Comparison of ENCODE assay signal across 24 cellular contexts in genomic region chr2:216594081-216594480, GRCh38. TPM values are rescaled to one million over a fixed set of nuclear protein-coding genes. Genes with fewer than 3 reads are reported as not detected.
DNase-seq lines count a peak whose midpoint lies in the region; ATAC-seq, FAIRE-seq and TF ChIP-seq lines count a peak whose summit lies in the region.
"Had no signal": no experiment of that assay in that cellular context is flagged by ENCODE, and none has a peak within 500 bp of the region (broad histone marks: within the 10 kb centered on the region; RNA-seq: fewer than 3 reads in every experiment).

No MANE protein-coding gene starts in this region.

- H4K8ac ChIP-seq in IMR-90 (ENCODE audit: low read depth in 2 of 2, low read length in 2 of 2), result no peak overlapping the region

- no peak overlapping the region for H2BK15ac ChIP-seq in IMR-90 (ENCODE audit: low read depth, low read length)

- no CpG with 5 or more reads among the region's 1 CpG for WGBS in IMR-90 (ENCODE audit: extremely low coverage in 2 of 2, insufficient read length in 1 of 2), 2 experiments
- 13% methylated on average over 1 of the region's 1 CpG for WGBS in HepG2 (ENCODE audit: low lambda C conversion rate)
- 79 to 91% (median 87%) methylated on average over 1 of the region's 1 CpG for WGBS in spleen, 5 donors

- CTCF ChIA-PET in IMR-90 (lab: Yijun Ruan, JAX), result no interaction called here
- CTCF ChIA-PET in HepG2 (lab: Yijun Ruan, JAX; ENCODE audit: low intra/inter-chr PET ratio, low total read pairs), result no interaction called here

- H3K9me1 ChIP-seq in IMR-90 (ENCODE audit: insufficient read depth, low read length), result peaks cover 7% of the 10 kb centered on the region; the same call in 1 of the 2 replicates

- H3K9ac ChIP-seq in IMR-90 (ENCODE audit: low read depth, low read length) (no peak overlapping the region), adipocyte (ENCODE audit: low read length) (no peak overlapping the region), HepG2 (ENCODE audit: insufficient read depth, low read depth, low read length) (no peak overlapping the region)
- H3K9ac ChIP-seq: GM23248 had no signal

- H3K4me3 ChIP-seq in IMR-90 (ENCODE audit: insufficient read depth, low read depth, low read length) (no peak overlapping the region), adipocyte (ENCODE audit: low read length) (no peak overlapping the region), fibroblast of villous mesenchyme (ENCODE audit: low read depth, low read length) (no peak overlapping the region), HepG2 (replicated peaks in 1 of 3; ENCODE audit: insufficient read depth in 1 of 3, low read depth in 2 of 3, low read length in 3 of 3) (no peak overlapping the region), spleen (no peak overlapping the region)
- H3K4me3 ChIP-seq: A549, GM12878, GM23248 had no signal

- intact Hi-C loops in IMR-90 (cut with micrococcal nuclease) (no loop called here), HepG2 (cut with micrococcal nuclease; ENCODE audit: unreplicated experiment) (no loop called here), spleen (cut with DNase I; ENCODE audit: low total_unique reads) (no loop called here)

- no peak overlapping the region for H2AK9ac ChIP-seq in IMR-90 (replicated peaks; ENCODE audit: low read depth, low read length, poor library complexity)

- TF ChIP-seq CTCF in IMR-90 (conservative IDR thresholded peaks at IDR 0.05; ENCODE audit: low read depth, low read length) (no peak), fibroblast of villous mesenchyme (IDR thresholded peaks at IDR 0.05; ENCODE audit: insufficient read depth, low read depth, low read length) (no peak), HepG2 (CRISPR knock-in tag; IDR thresholded peaks at IDR 0.05) (no peak), spleen (IDR thresholded peaks at IDR 0.05 in 8 of 11, conservative IDR thresholded peaks at IDR 0.05 in 3 of 11) (no peak)

- H4K5ac ChIP-seq in IMR-90 (ENCODE audit: low read depth, low read length), result no peak overlapping the region

- H3K4me1 ChIP-seq in IMR-90 (ENCODE audit: control insufficient read depth, insufficient read depth, low read length) (peaks cover 8% of the 10 kb centered on the region), adipocyte (ENCODE audit: control insufficient read depth, insufficient read depth, low read length) (peaks cover 17% of the 10 kb centered on the region), HepG2 (ENCODE audit: insufficient read depth, low read length) (no peaks in the 10 kb centered on the region), spleen (peaks cover 0 to 17% (median 9%) of the 10 kb centered on the region in 6 donors)
- H3K4me1 ChIP-seq: A549 had no signal

- H3K36me3 ChIP-seq in IMR-90 (ENCODE audit: control insufficient read depth, insufficient read depth, low read length) (no peaks in the 10 kb centered on the region), adipocyte (ENCODE audit: control insufficient read depth, insufficient read depth, low read length, severe bottlenecking) (no peaks in the 10 kb centered on the region), HepG2 (replicated peaks in 1 of 2; ENCODE audit: control insufficient read depth in 1 of 2, insufficient read depth in 2 of 2, low read length in 2 of 2) (no peaks in the 10 kb centered on the region), spleen (no peaks in the 10 kb centered on the region)

- TF ChIP-seq POLR2A in IMR-90 (IDR thresholded peaks at IDR 0.05; ENCODE audit: low read depth, low read length) (no peak), HepG2 (IDR thresholded peaks at IDR 0.05; ENCODE audit: insufficient read depth in 1 of 2, low read depth in 2 of 2, low read length in 2 of 2) (no peak), spleen (IDR thresholded peaks at IDR 0.05) (no peak)

- POLR2A ChIA-PET in IMR-90 (lab: Charles Lee; ENCODE audit: unreplicated experiment) (no interaction called here), HepG2 (lab: Yijun Ruan, JAX) (no interaction called here)

- no peak for DNase-seq in IMR-90
- DNase-seq in adipocyte (ENCODE audit: low read depth), result peak; percentile 41
- DNase-seq in fibroblast of villous mesenchyme (ENCODE audit: low read depth), result peak; percentile 7
- DNase-seq in HepG2 (ENCODE audit: low spot score), result no peak
- DNase-seq in Ammon's horn (ENCODE audit: low spot score), result no peak
- no peak for DNase-seq in spleen
- DNase-seq: 8988T; ACHN; AML-193; C1 segment of cervical spinal cord; Calu3; CD4-positive, alpha-beta memory T cell; COR-L47; DND-41; GM23248; H7; HCEC 1CT had no signal

- H4K20me1 ChIP-seq in IMR-90 (ENCODE audit: insufficient read depth, low read length) (no peaks in the 10 kb centered on the region), HepG2 (ENCODE audit: insufficient read depth, low read length) (no peaks in the 10 kb centered on the region)

- FAIRE-seq in HepG2 (lab: Jason Lieb, UNC), result no peak
- FAIRE-seq: A549, G401.6, GM12878, GM19239, H1 had no signal

- H2BK5ac ChIP-seq in IMR-90 (ENCODE audit: low read depth, low read length, poor library complexity, severe bottlenecking), result no peak overlapping the region

- no peaks in the 10 kb centered on the region for H3K79me2 ChIP-seq in HepG2 (ENCODE audit: insufficient read depth, low read length)

- H3K27ac ChIP-seq in IMR-90 (ENCODE audit: insufficient read depth, low read length) (no peak overlapping the region), HepG2 (ENCODE audit: extremely low read length, insufficient read depth, low read length) (no peak overlapping the region), spleen (no peak overlapping the region)
- H3K27ac ChIP-seq: A549, GM23248 had no signal

- H3K18ac ChIP-seq in IMR-90 (ENCODE audit: low read depth, low read length), result no peak overlapping the region

- no peak overlapping the region for H3K4me2 ChIP-seq in IMR-90 (ENCODE audit: low read depth, low read length)
- no peak overlapping the region for H3K4me2 ChIP-seq in HepG2 (ENCODE audit: low read depth, low read length)
- H3K4me2 ChIP-seq: A549 had no signal

- H4K91ac ChIP-seq in IMR-90 (ENCODE audit: insufficient read depth, low read depth, low read length), result no peak overlapping the region

- H2BK20ac ChIP-seq in IMR-90 (ENCODE audit: low read depth, low read length), result 0 out of 2 replicates have a peak overlapping the region, but pooled peaks have one; percentile 25

- BruUV-seq in IMR-90 (replicated peaks; lab: Mats Ljungman, UMichigan) (no TSS peak), HepG2 (replicated peaks; lab: Mats Ljungman, UMichigan) (no TSS peak)

- H3K14ac ChIP-seq in IMR-90 (replicated peaks; ENCODE audit: low read depth, low read length), result no peak overlapping the region

- H3K27me3 ChIP-seq in IMR-90 (ENCODE audit: control insufficient read depth, insufficient read depth, low read length) (peaks cover 2% of the 10 kb centered on the region; the same call in 1 of the 2 replicates), adipocyte (replicated peaks; ENCODE audit: control insufficient read depth, insufficient read depth, low read length) (peaks cover 8% of the 10 kb centered on the region), HepG2 (ENCODE audit: control insufficient read depth in 1 of 2, insufficient read depth in 2 of 2, low read length in 2 of 2) (peaks cover under 1 to 38% of the 10 kb centered on the region in 2 experiments; a peak in 3 of 5 replicates), spleen (replicated peaks in 1 of 7) (no peaks in the 10 kb centered on the region)

- no peak overlapping the region for H3K23ac ChIP-seq in IMR-90 (ENCODE audit: low read depth, low read length)

- H2AK5ac ChIP-seq in IMR-90 (ENCODE audit: low read depth, low read length), result 0 out of 2 replicates have a peak overlapping the region, but pooled peaks have one; percentile 7

- no peak overlapping the region for H3K4ac ChIP-seq in IMR-90 (ENCODE audit: low read depth, low read length)

- H3K56ac ChIP-seq in IMR-90 (ENCODE audit: extremely low read depth, insufficient read depth, low read length), result no peak overlapping the region

- TF ChIP-seq RAD21 in IMR-90 (IDR thresholded peaks at IDR 0.05; ENCODE audit: low read length), result no peak
- TF ChIP-seq RAD21 in HepG2 (CRISPR knock-in tag; IDR thresholded peaks at IDR 0.05), result no peak

- no peak for ATAC-seq in IMR-90 (ENCODE audit: low read depth)
- ATAC-seq in HepG2, result no peak
- ATAC-seq in HG03378 (IDR thresholded peaks at IDR 0.05; ENCODE audit: unreplicated experiment), result no peak
- ATAC-seq in HG02763 (IDR thresholded peaks at IDR 0.05; ENCODE audit: unreplicated experiment), result no peak
- ATAC-seq: A549, GM12878 had no signal

- TF ChIP-seq EP300 in HepG2 (IDR thresholded peaks at IDR 0.05; ENCODE audit: low read depth in 2 of 2, low read length in 2 of 2) (no peak), HepG2 (CRISPR knock-in tag; IDR thresholded peaks at IDR 0.05; ENCODE audit: borderline replicate concordance) (no peak)

- in situ Hi-C loops in IMR-90 (cut with MboI; ENCODE audit: low sequenced_read_pairs) (no loop called here), HepG2 (cut with HindIII; ENCODE audit: extremely low pct_ligation_motif_present, low pct_unique_long_range_greater_than_20kb) (no loop called here)

- H2AFZ ChIP-seq in IMR-90 (replicated peaks; ENCODE audit: low read length, poor library complexity), result no peak overlapping the region
- H2AFZ ChIP-seq in HepG2 (ENCODE audit: low read length), result no peak overlapping the region
- H2AFZ ChIP-seq: GM23248 had no signal

- no peaks in the 10 kb centered on the region for H3K79me1 ChIP-seq in IMR-90 (ENCODE audit: low read depth in 1 of 2, low read length in 2 of 2)

- dilution Hi-C loops in IMR-90 (cut with HindIII; ENCODE audit: low sequenced_read_pairs, unreplicated experiment), result no loop called here

- H2BK120ac ChIP-seq in IMR-90 (ENCODE audit: low read depth, low read length), result no peak overlapping the region

- H3K9me3 ChIP-seq in IMR-90 (ENCODE audit: control insufficient read depth, insufficient read depth, low read length), result no peaks in the 10 kb centered on the region
- H3K9me3 ChIP-seq in adipocyte (ENCODE audit: control insufficient read depth, low read length), result no peaks in the 10 kb centered on the region
- no peaks in the 10 kb centered on the region for H3K9me3 ChIP-seq in HepG2 (ENCODE audit: low read length)
- no peaks in the 10 kb centered on the region for H3K9me3 ChIP-seq in spleen
- H3K9me3 ChIP-seq: A549 had no signal

RNA-seq across cellular contexts. Expression of gene IGFBP2, which starts 39.1 kb away (rescaled TPM):
- total RNA-seq in IMR-90 (2012; rRNA removed), result 33.5 and 36.7 TPM in 2 replicates
- polyA plus RNA-seq in IMR-90 (2012; rRNA removed), result 236 and 257 TPM in 2 replicates
- polyA plus RNA-seq in IMR-90 (2012; cell fraction: cytosol; rRNA removed), result 205 and 355 TPM in 2 replicates
- 73.3 and 119 TPM in 2 replicates for polyA plus RNA-seq in IMR-90 (2012; cell fraction: nucleus; rRNA removed; ENCODE audit: low replicate concordance)
- 15.5 and 18.4 TPM in 2 replicates for total RNA-seq in fibroblast of villous mesenchyme
- total RNA-seq in HepG2 (2016; rRNA removed; fragmentation: Illumina TruSeq; extraction: Trizol), result 0.45 and 2.0 TPM in 2 replicates
- total RNA-seq in HepG2 (2016; cell fraction: cytosol; rRNA removed; fragmentation: Illumina TruSeq; extraction: Trizol; ENCODE audit: low read depth), result 0.79 and 0.81 TPM in 2 replicates
- total RNA-seq in HepG2 (2016; cell fraction: insoluble cytoplasmic fraction; rRNA removed; fragmentation: Illumina TruSeq; extraction: Trizol), result 0.83 and 1.8 TPM in 2 replicates
- total RNA-seq in HepG2 (2016; cell fraction: membrane; rRNA removed; fragmentation: Illumina TruSeq; extraction: Trizol), result 0.68 and 1.4 TPM in 2 replicates
- 1.2 and 2.0 TPM in 2 replicates for total RNA-seq in HepG2 (2016; cell fraction: nucleus; rRNA removed; fragmentation: Illumina TruSeq; extraction: Trizol)
- 5.8 and 11.4 TPM in 2 replicates for polyA plus RNA-seq in HepG2 (2011; rRNA removed)
- polyA plus RNA-seq in HepG2 (2011; cell fraction: cytosol; rRNA removed), result 8.5 and 9.3 TPM in 2 replicates
- 3.3 and 6.4 TPM in 2 replicates for polyA plus RNA-seq in HepG2 (2011; cell fraction: nucleus; rRNA removed)
- polyA plus RNA-seq in HepG2 (2012), result 18.9 and 24.8 TPM in 2 replicates
- polyA plus RNA-seq in HepG2 (2016; cell fraction: cytosol; fragmentation: Illumina TruSeq; extraction: Trizol; ENCODE audit: low read depth), result 0.59 and 1.1 TPM in 2 replicates
- 0.91 and 1.3 TPM in 2 replicates for polyA plus RNA-seq in HepG2 (2016; cell fraction: insoluble cytoplasmic fraction; fragmentation: Illumina TruSeq; extraction: Trizol; ENCODE audit: low read depth)
- polyA plus RNA-seq in HepG2 (2016; cell fraction: membrane; fragmentation: Illumina TruSeq; extraction: Trizol; ENCODE audit: low read depth), result 1.1 and 1.2 TPM in 2 replicates
- polyA plus RNA-seq in HepG2 (2016; cell fraction: nucleus; fragmentation: Illumina TruSeq; extraction: Trizol; ENCODE audit: insufficient read depth, low read depth), result 3.8 and 3.9 TPM in 2 replicates
- polyA minus RNA-seq in HepG2 (2011; rRNA and poly(A)+ RNA removed; ENCODE audit: low replicate concordance), result 0.19 and 1.9 TPM in 2 replicates
- 1.7 and 3.2 TPM in 2 replicates for polyA minus RNA-seq in HepG2 (2011; cell fraction: cytosol; rRNA and poly(A)+ RNA removed)
- 0.52 and 0.99 TPM in 2 replicates for polyA minus RNA-seq in HepG2 (2011; cell fraction: nucleus; rRNA and poly(A)+ RNA removed)
- total RNA-seq in spleen, result 100 to 1,000 TPM; 140 to 334 (median 277) TPM
- polyA plus RNA-seq in spleen, result 100 to 1,000 TPM in 2 of 3 donors, 10 to 100 TPM in 1; 61.3 to 162 (median 142) TPM
- total RNA-seq: CD4-positive, alpha-beta memory T cell had no signal
- polyA plus RNA-seq: CD4-positive, alpha-beta memory T cell had no signal

Comparison
In these comparisons a context has a peak if more than half of its experiments do, and no peak if none do; other contexts are left out.
1. DNase-seq: peak in adipocyte (single experiment) and fibroblast of villous mesenchyme (single experiment); none in IMR-90 (single experiment), HepG2 (single experiment), Ammon's horn (single experiment) and spleen (single experiment).